In the genomic region with DNA sequence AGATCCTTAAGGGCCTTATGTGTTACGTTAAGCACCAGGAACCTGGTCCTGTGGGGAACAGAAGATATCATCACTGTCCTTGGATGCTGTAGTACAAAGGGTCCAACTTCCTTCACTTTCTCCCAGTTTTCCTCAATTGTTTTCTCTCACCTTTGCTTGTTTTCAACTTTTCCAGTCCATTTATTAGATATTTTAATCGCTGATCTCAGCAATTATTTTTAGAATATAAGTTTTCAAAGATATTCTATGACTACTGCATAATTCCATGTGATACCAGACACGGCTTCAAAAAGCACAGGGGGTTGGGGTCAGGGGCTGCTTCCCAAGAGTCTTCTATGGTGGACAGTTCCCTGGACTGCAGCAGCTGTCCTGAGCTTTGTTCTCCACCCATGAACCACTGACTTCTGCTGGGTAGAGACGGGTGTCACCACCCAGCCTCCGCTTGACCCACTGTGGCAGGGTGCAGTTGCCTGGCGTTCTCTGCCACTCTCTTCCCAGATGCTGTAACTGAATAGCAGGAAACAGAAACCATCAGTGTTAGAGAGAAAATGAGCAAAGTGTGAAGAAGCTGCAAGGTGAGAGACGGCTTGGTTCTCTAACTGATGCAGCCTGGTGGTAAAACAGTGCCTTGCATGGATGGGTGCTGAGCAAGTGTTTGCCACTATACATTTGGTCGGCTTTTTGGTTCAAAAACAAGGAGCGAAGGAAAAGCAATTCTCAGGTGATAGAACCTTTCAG, we compare ENCODE assay signal across 16 cellular contexts.
"Had no signal": no experiment of that assay in that cellular context is flagged by ENCODE, and none has a peak within 500 bp of the region (broad histone marks: within the 10 kb centered on the region; RNA-seq: fewer than 3 reads in every experiment).

No MANE protein-coding gene starts in this region.

- H3K9me3 ChIP-seq: breast epithelium, heart right ventricle, left ventricle myocardium inferior, transverse colon had no signal

- H3K36me3 Mint-ChIP-seq: activated naive CD8-positive, alpha-beta T cell; memory B cell; stimulated activated memory B cell treated with anti-CD40 and anti-IgM and Interleukin-4, amounts not matched to agents 10 μg/mL and 1 μg/mL and 100 μg/mL, for 72 hours had no signal

- DNase-seq: activated CD4-positive, alpha-beta T cell treated with anti-CD3 and anti-CD28 coated beads for 48 hours; activated T-cell treated with anti-CD3 and anti-CD28 coated beads for 4 hours; amygdala; heart right ventricle; kidney; left ventricle myocardium inferior; small intestine; substantia nigra; transverse colon; WERI-Rb-1 had no signal

- ATAC-seq: heart right ventricle; stimulated activated memory B cell treated with anti-CD40 and anti-IgM and Interleukin-4, amounts not matched to agents 10 μg/mL and 1 μg/mL and 100 μg/mL, for 72 hours had no signal

- H3K27ac ChIP-seq: breast epithelium, heart right ventricle, left ventricle myocardium inferior, transverse colon, WERI-Rb-1 had no signal

- H3K36me3 ChIP-seq: breast epithelium, left ventricle myocardium inferior, transverse colon, WERI-Rb-1 had no signal

- H3K4me1 ChIP-seq: breast epithelium, heart right ventricle, left ventricle myocardium inferior, transverse colon had no signal

- FAIRE-seq: frontal cortex, kidney, small intestine had no signal

- H3K27me3 Mint-ChIP-seq: activated naive CD8-positive, alpha-beta T cell had no signal

- H3K4me1 Mint-ChIP-seq: neural crest cell had no signal

- H3K27ac Mint-ChIP-seq: activated naive CD8-positive, alpha-beta T cell; memory B cell; stimulated activated memory B cell treated with anti-CD40 and anti-IgM and Interleukin-4, amounts not matched to agents 10 μg/mL and 1 μg/mL and 100 μg/mL, for 72 hours had no signal

- H3K4me3 Mint-ChIP-seq: activated naive CD8-positive, alpha-beta T cell; memory B cell; neural crest cell; stimulated activated memory B cell treated with anti-CD40 and anti-IgM and Interleukin-4, amounts not matched to agents 10 μg/mL and 1 μg/mL and 100 μg/mL, for 72 hours had no signal

- H3K4me3 ChIP-seq: breast epithelium, heart right ventricle, left ventricle myocardium inferior, transverse colon had no signal

- H3K27me3 ChIP-seq: breast epithelium, transverse colon had no signal

- H3K9me3 Mint-ChIP-seq: memory B cell; neural crest cell; stimulated activated memory B cell treated with anti-CD40 and anti-IgM and Interleukin-4, amounts not matched to agents 10 μg/mL and 1 μg/mL and 100 μg/mL, for 72 hours had no signal
